In the genomic region with DNA sequence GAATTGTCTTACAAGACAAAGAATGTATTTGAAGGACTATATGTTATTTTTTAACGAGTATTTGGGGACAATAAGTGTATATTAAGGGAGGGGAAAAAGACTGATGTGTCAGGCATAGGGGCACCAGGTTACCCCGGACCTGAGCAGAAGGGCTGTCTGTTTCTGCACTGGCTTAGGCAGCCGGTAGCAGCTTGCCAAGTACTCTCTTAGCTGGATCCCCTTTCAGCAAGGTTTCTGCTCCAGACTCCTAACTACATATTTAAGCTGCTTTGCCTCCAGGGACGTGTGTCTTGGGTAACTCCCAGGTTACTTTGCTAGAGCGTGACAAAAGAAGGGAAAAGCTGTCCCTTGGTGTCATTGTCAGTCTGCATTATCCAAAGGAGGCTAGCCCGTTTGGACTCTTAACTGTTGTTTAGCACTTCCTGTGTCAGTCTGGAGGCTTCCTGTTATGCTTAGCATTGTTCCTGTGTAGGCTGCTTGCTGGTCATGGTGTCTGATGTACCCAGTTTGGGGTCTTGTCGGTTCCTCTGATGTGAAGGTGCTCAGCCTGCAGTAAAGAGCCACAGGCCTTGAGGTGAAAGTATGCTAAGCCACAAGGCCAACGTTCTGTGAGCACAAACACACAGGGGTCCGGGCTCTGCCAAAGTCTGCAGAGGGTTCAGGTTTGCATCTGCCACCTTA, we compare ENCODE assay signal across 15 cellular contexts. TPM values are rescaled to one million over a fixed set of nuclear protein-coding genes. Genes with fewer than 3 reads are reported as not detected.
A peak's percentile ranks its signal among the peaks of the same experiment; 100 is the strongest.
DNase-seq lines count a peak whose midpoint lies in the region; ATAC-seq, FAIRE-seq and TF ChIP-seq lines count a peak whose summit lies in the region.
"Had no signal": no experiment of that assay in that cellular context is flagged by ENCODE, and none has a peak within 500 bp of the region (broad histone marks: within the 10 kb centered on the region; RNA-seq: fewer than 3 reads in every experiment).

No MANE protein-coding gene starts in this region.

- 45% methylated on average over 7 of the region's 9 CpGs for WGBS in right lobe of liver (ENCODE audit: insufficient coverage, low coverage, low lambda C conversion rate, missing lambda C conversion rate)
- WGBS in HepG2 (ENCODE audit: low lambda C conversion rate), result 75% methylated on average over 6 of the region's 9 CpGs
- WGBS in thymus, result 60% methylated on average over 9 of the region's 9 CpGs

- no peaks in the 10 kb centered on the region for H3K27me3 ChIP-seq in right lobe of liver
- H3K27me3 ChIP-seq in HepG2 (ENCODE audit: control insufficient read depth in 1 of 2, insufficient read depth in 2 of 2, low read length in 2 of 2), result no peaks in the 10 kb centered on the region
- peaks cover 13% of the 10 kb centered on the region for H3K27me3 ChIP-seq in WERI-Rb-1 (ENCODE audit: insufficient read depth, low read depth, severe bottlenecking)
- no peaks in the 10 kb centered on the region for H3K27me3 ChIP-seq in thymus (ENCODE audit: control insufficient read depth, insufficient read depth)
- H3K27me3 ChIP-seq in dorsolateral prefrontal cortex, result peaks cover 0 to 42% (median 5%) of the 10 kb centered on the region in 45 donors
- H3K27me3 ChIP-seq: BE2C, hepatocyte had no signal

- H2AFZ ChIP-seq in HepG2 (ENCODE audit: low read length), result no peak overlapping the region
- H2AFZ ChIP-seq: hepatocyte had no signal

- TF ChIP-seq RAD21 in HepG2 (CRISPR knock-in tag; IDR thresholded peaks at IDR 0.05), result no peak

- H3K79me2 ChIP-seq in HepG2 (ENCODE audit: insufficient read depth, low read length), result no peaks in the 10 kb centered on the region
- H3K79me2 ChIP-seq: hepatocyte had no signal

- TF ChIP-seq EP300 in HepG2 (IDR thresholded peaks at IDR 0.05; ENCODE audit: low read depth in 2 of 2, low read length in 2 of 2) (no peak), HepG2 (CRISPR knock-in tag; IDR thresholded peaks at IDR 0.05; ENCODE audit: borderline replicate concordance) (no peak)

- H3K36me3 ChIP-seq in right lobe of liver (peaks cover 0 to 38% (median 9%) of the 10 kb centered on the region in 4 donors), HepG2 (replicated peaks in 1 of 2; ENCODE audit: control insufficient read depth in 1 of 2, insufficient read depth in 2 of 2, low read length in 2 of 2) (no peaks in the 10 kb centered on the region), WERI-Rb-1 (no peaks in the 10 kb centered on the region; the same call in 1 of the 2 replicates), thymus (ENCODE audit: control insufficient read depth, insufficient read depth) (peaks cover 45% of the 10 kb centered on the region)
- H3K36me3 ChIP-seq: BE2C had no signal

- FAIRE-seq in HepG2 (lab: Jason Lieb, UNC), result no peak
- FAIRE-seq: pancreas had no signal

- TF ChIP-seq POLR2A in right lobe of liver (IDR thresholded peaks at IDR 0.05), result no peak
- TF ChIP-seq POLR2A in HepG2 (IDR thresholded peaks at IDR 0.05; ENCODE audit: insufficient read depth in 1 of 2, low read depth in 2 of 2, low read length in 2 of 2), result no peak

- H3K27ac ChIP-seq in right lobe of liver, result no peak overlapping the region
- no peak overlapping the region for H3K27ac ChIP-seq in HepG2 (ENCODE audit: extremely low read length, insufficient read depth, low read length)
- no peak overlapping the region for H3K27ac ChIP-seq in WERI-Rb-1
- peak overlapping the region; percentile 73 for H3K27ac ChIP-seq in thymus (ENCODE audit: low read depth)
- no peak overlapping the region for H3K27ac ChIP-seq in dorsolateral prefrontal cortex
- H3K27ac ChIP-seq: hepatocyte, pancreas had no signal

- no peak overlapping the region for H3K4me3 ChIP-seq in right lobe of liver
- H3K4me3 ChIP-seq in HepG2 (replicated peaks in 1 of 3; ENCODE audit: insufficient read depth in 1 of 3, low read depth in 2 of 3, low read length in 3 of 3), result no peak overlapping the region
- no peak overlapping the region for H3K4me3 ChIP-seq in WERI-Rb-1 (ENCODE audit: low read depth, low read length)
- H3K4me3 ChIP-seq in thymus (ENCODE audit: low read length), result no peak overlapping the region
- H3K4me3 ChIP-seq in dorsolateral prefrontal cortex, result no peak overlapping the region
- H3K4me3 ChIP-seq: hepatocyte, pancreas had no signal

- no TSS peak for BruUV-seq in HepG2 (replicated peaks; lab: Mats Ljungman, UMichigan)

- no peak overlapping the region for H3K4me2 ChIP-seq in HepG2 (ENCODE audit: low read depth, low read length)
- H3K4me2 ChIP-seq: hepatocyte had no signal

- ATAC-seq in right lobe of liver (peak in 3 of 4 donors; percentile 17 to 48 (median 24)), HepG2 (no peak), GM21528 (IDR thresholded peaks at IDR 0.05; ENCODE audit: low FRiP score, unreplicated experiment) (no peak), HG03460 (IDR thresholded peaks at IDR 0.05; ENCODE audit: unreplicated experiment) (no peak)
- ATAC-seq: pancreas had no signal

- no peak for DNase-seq in right lobe of liver
- DNase-seq in HepG2 (ENCODE audit: low spot score), result no peak
- peak; percentile 11 for DNase-seq in WERI-Rb-1
- DNase-seq in effector CD4-positive, alpha-beta T cell, result peak; percentile 19
- DNase-seq in dorsolateral prefrontal cortex, result no peak
- DNase-seq: BE2C, H7, pancreas had no signal

- TF ChIP-seq CTCF in right lobe of liver (IDR thresholded peaks at IDR 0.05) (no peak), HepG2 (CRISPR knock-in tag; IDR thresholded peaks at IDR 0.05) (no peak), WERI-Rb-1 (IDR thresholded peaks at IDR 0.05; ENCODE audit: low read depth, low read length) (no peak), dorsolateral prefrontal cortex (IDR thresholded peaks at IDR 0.05 in 54 of 56, conservative IDR thresholded peaks at IDR 0.05 in 2 of 56; ENCODE audit: low read depth in 1 of 56, partially characterized antibody in 56 of 56) (no peak)

- POLR2A ChIA-PET in HepG2 (lab: Yijun Ruan, JAX), result no interaction called here

- H3K4me1 ChIP-seq in right lobe of liver, result no peaks in the 10 kb centered on the region
- H3K4me1 ChIP-seq in HepG2 (ENCODE audit: insufficient read depth, low read length), result no peaks in the 10 kb centered on the region
- H3K4me1 ChIP-seq in thymus (ENCODE audit: control insufficient read depth, insufficient read depth, low read length), result no peaks in the 10 kb centered on the region
- H3K4me1 ChIP-seq: BE2C, pancreas had no signal

- intact Hi-C loops in right lobe of liver (cut with DNase I), result no loop called here
- intact Hi-C loops in HepG2 (cut with micrococcal nuclease; ENCODE audit: unreplicated experiment), result no loop called here
- intact Hi-C loops in dorsolateral prefrontal cortex (cut with DNase I), result no loop called here

- CTCF ChIA-PET in HepG2 (lab: Yijun Ruan, JAX; ENCODE audit: low intra/inter-chr PET ratio, low total read pairs), result no interaction called here

- H4K20me1 ChIP-seq in HepG2 (ENCODE audit: insufficient read depth, low read length), result no peaks in the 10 kb centered on the region

- H3K9me3 ChIP-seq in right lobe of liver (no peaks in the 10 kb centered on the region), HepG2 (ENCODE audit: low read length) (no peaks in the 10 kb centered on the region), WERI-Rb-1 (ENCODE audit: severe bottlenecking) (no peaks in the 10 kb centered on the region), thymus (ENCODE audit: control insufficient read depth) (no peaks in the 10 kb centered on the region)
- H3K9me3 ChIP-seq: BE2C, pancreas had no signal

- in situ Hi-C loops in HepG2 (cut with HindIII; ENCODE audit: extremely low pct_ligation_motif_present, low pct_unique_long_range_greater_than_20kb), result no loop called here

- no peak overlapping the region for H3K9ac ChIP-seq in HepG2 (ENCODE audit: insufficient read depth, low read depth, low read length)

RNA-seq across cellular contexts. Expression of gene CXCR3, which starts 11.6 kb away (rescaled TPM):
- total RNA-seq in right lobe of liver (under 1 TPM in 1 of 6 experiments, not detected in 5; 0.13 TPM), HepG2 (2016; rRNA removed; fragmentation: Illumina TruSeq; extraction: Trizol) (0.17 and 0.18 TPM in 2 replicates), dorsolateral prefrontal cortex (under 1 TPM in 3 of 120 experiments, not detected in 117; 0.28 to 0.63 (median 0.34) TPM)
- total RNA-seq in HepG2 (2016; cell fraction: cytosol; rRNA removed; fragmentation: Illumina TruSeq; extraction: Trizol; ENCODE audit: low read depth), result 0.18 and 0.20 TPM in 2 replicates
- total RNA-seq in HepG2 (2016; cell fraction: insoluble cytoplasmic fraction; rRNA removed; fragmentation: Illumina TruSeq; extraction: Trizol), result 0.13 TPM in 1 of 2 replicates, not detected in the other
- 0.10 and 0.15 TPM in 2 replicates for total RNA-seq in HepG2 (2016; cell fraction: membrane; rRNA removed; fragmentation: Illumina TruSeq; extraction: Trizol)
- 0.22 and 0.37 TPM in 2 replicates for total RNA-seq in HepG2 (2016; cell fraction: nucleus; rRNA removed; fragmentation: Illumina TruSeq; extraction: Trizol)
- polyA plus RNA-seq in HepG2 (2011; rRNA removed) (not detected in 2 replicates), thymus (4.0 TPM)
- not detected in 2 replicates for polyA plus RNA-seq in HepG2 (2011; cell fraction: cytosol; rRNA removed)
- polyA plus RNA-seq in HepG2 (2011; cell fraction: nucleus; rRNA removed), result 0.07 TPM in 1 of 2 replicates, not detected in the other
- not detected in 2 replicates for polyA plus RNA-seq in HepG2 (2012)
- 0.08 and 0.09 TPM in 2 replicates for polyA plus RNA-seq in HepG2 (2016; cell fraction: cytosol; fragmentation: Illumina TruSeq; extraction: Trizol; ENCODE audit: low read depth)
- polyA plus RNA-seq in HepG2 (2016; cell fraction: insoluble cytoplasmic fraction; fragmentation: Illumina TruSeq; extraction: Trizol; ENCODE audit: low read depth), result 0.32 TPM in 1 of 2 replicates, not detected in the other
- polyA plus RNA-seq in HepG2 (2016; cell fraction: membrane; fragmentation: Illumina TruSeq; extraction: Trizol; ENCODE audit: low read depth), result 0.15 and 0.27 TPM in 2 replicates
- 0.28 and 0.29 TPM in 2 replicates for polyA plus RNA-seq in HepG2 (2016; cell fraction: nucleus; fragmentation: Illumina TruSeq; extraction: Trizol; ENCODE audit: insufficient read depth, low read depth)
- 0.30 TPM in 1 of 2 replicates, not detected in the other for polyA minus RNA-seq in HepG2 (2011; rRNA and poly(A)+ RNA removed; ENCODE audit: low replicate concordance)
- not detected in 2 replicates for polyA minus RNA-seq in HepG2 (2011; cell fraction: cytosol; rRNA and poly(A)+ RNA removed)
- not detected in 2 replicates for polyA minus RNA-seq in HepG2 (2011; cell fraction: nucleus; rRNA and poly(A)+ RNA removed)
- total RNA-seq: Daoy, fibroblast of lung, H7, hepatocyte, SK-MEL-5 had no signal
- polyA plus RNA-seq: fibroblast of lung, hepatocyte had no signal

RNA-seq across cellular contexts. Expression of gene GCNA, which starts 28.4 kb away (rescaled TPM):
- total RNA-seq in right lobe of liver, result 1 to 10 TPM in 3 of 6 experiments, under 1 TPM in 3; 0.37 to 1.7 (median 0.95) TPM
- total RNA-seq in HepG2 (2016; rRNA removed; fragmentation: Illumina TruSeq; extraction: Trizol), result 0.17 and 0.66 TPM in 2 replicates
- total RNA-seq in HepG2 (2016; cell fraction: cytosol; rRNA removed; fragmentation: Illumina TruSeq; extraction: Trizol; ENCODE audit: low read depth), result 0.35 and 0.51 TPM in 2 replicates
- total RNA-seq in HepG2 (2016; cell fraction: insoluble cytoplasmic fraction; rRNA removed; fragmentation: Illumina TruSeq; extraction: Trizol), result 0.27 and 0.32 TPM in 2 replicates
- 0.38 and 0.43 TPM in 2 replicates for total RNA-seq in HepG2 (2016; cell fraction: membrane; rRNA removed; fragmentation: Illumina TruSeq; extraction: Trizol)
- 0.62 and 0.69 TPM in 2 replicates for total RNA-seq in HepG2 (2016; cell fraction: nucleus; rRNA removed; fragmentation: Illumina TruSeq; extraction: Trizol)
- polyA plus RNA-seq in HepG2 (2011; rRNA removed), result 0.38 and 0.44 TPM in 2 replicates
- 0.09 and 0.12 TPM in 2 replicates for polyA plus RNA-seq in HepG2 (2011; cell fraction: cytosol; rRNA removed)
- polyA plus RNA-seq in HepG2 (2011; cell fraction: nucleus; rRNA removed), result 1.7 and 2.0 TPM in 2 replicates
- polyA plus RNA-seq in HepG2 (2012), result 0.27 and 0.55 TPM in 2 replicates
- polyA plus RNA-seq in HepG2 (2016; cell fraction: cytosol; fragmentation: Illumina TruSeq; extraction: Trizol; ENCODE audit: low read depth), result 0.05 and 0.11 TPM in 2 replicates
- 0.17 and 0.27 TPM in 2 replicates for polyA plus RNA-seq in HepG2 (2016; cell fraction: insoluble cytoplasmic fraction; fragmentation: Illumina TruSeq; extraction: Trizol; ENCODE audit: low read depth)
- polyA plus RNA-seq in HepG2 (2016; cell fraction: membrane; fragmentation: Illumina TruSeq; extraction: Trizol; ENCODE audit: low read depth), result 0.17 and 0.20 TPM in 2 replicates
- polyA plus RNA-seq in HepG2 (2016; cell fraction: nucleus; fragmentation: Illumina TruSeq; extraction: Trizol; ENCODE audit: insufficient read depth, low read depth), result 1.8 and 2.4 TPM in 2 replicates
- polyA minus RNA-seq in HepG2 (2011; rRNA and poly(A)+ RNA removed; ENCODE audit: low replicate concordance), result 0.48 and 0.96 TPM in 2 replicates
- not detected in 2 replicates for polyA minus RNA-seq in HepG2 (2011; cell fraction: cytosol; rRNA and poly(A)+ RNA removed)
- 0.77 and 1.1 TPM in 2 replicates for polyA minus RNA-seq in HepG2 (2011; cell fraction: nucleus; rRNA and poly(A)+ RNA removed)
- polyA plus RNA-seq in thymus, result 4.5 TPM
- total RNA-seq in dorsolateral prefrontal cortex, result 10 to 100 TPM in 13 of 120 experiments, 1 to 10 TPM in 107; 2.3 to 23.0 (median 6.1) TPM

Comparison
In these comparisons a context has a peak if more than half of its experiments do, and no peak if none do; other contexts are left out.
1. ATAC-seq: peak in right lobe of liver (3 of 4); none in HepG2 (single experiment), GM21528 (single experiment) and HG03460 (single experiment).
2. DNase-seq: peak in WERI-Rb-1 (single experiment) and effector CD4-positive, alpha-beta T cell (single experiment); none in right lobe of liver (0 of 3), HepG2 (single experiment) and dorsolateral prefrontal cortex (0 of 10).